7 cellular contexts compared by ENCODE assay signal in the genomic region with DNA sequence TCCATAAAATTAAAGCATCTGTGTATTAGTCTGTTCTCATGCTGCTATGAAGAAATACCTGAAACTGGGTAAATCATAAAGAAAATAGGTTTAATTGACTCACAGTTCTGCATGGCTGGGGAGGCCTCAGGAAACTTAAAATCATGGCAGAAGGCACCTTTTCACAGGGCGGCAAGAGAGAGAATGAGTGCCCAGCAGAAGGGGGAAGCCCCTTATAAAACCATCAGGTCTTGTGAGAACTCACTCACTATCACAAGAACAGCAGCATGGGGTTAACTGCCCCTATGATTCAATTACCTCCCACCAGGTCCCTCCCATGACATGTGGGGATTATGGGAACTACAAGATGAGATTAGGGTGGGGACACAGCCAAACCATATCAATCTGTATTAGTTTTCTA. TPM values are rescaled to one million over a fixed set of nuclear protein-coding genes. Genes with fewer than 3 reads are reported as not detected.
DNase-seq lines count a peak whose midpoint lies in the region; ATAC-seq and TF ChIP-seq lines count a peak whose summit lies in the region.
"Not testable (repeated sequence)": the region's sequence is repeated elsewhere in the genome, so short reads cannot be mapped to it uniquely, and the experiment has no call there.

No MANE protein-coding gene starts in this region.

- TF ChIP-seq CTCF in activated CD8-positive, alpha-beta T cell treated with anti-CD3 and anti-CD28 coated beads for 36 hours (IDR thresholded peaks at IDR 0.05), result not testable (repeated sequence)

- CTCF ChIA-PET in activated CD4-positive, alpha-beta T cell treated with anti-CD3 and anti-CD28 coated beads for 36 hours (lab: Charles Lee); activated CD8-positive, alpha-beta T cell treated with anti-CD3 and anti-CD28 coated beads for 36 hours (lab: Charles Lee): not testable (repeated sequence)

- not testable (repeated sequence) for H3K27me3 Mint-ChIP-seq in activated CD4-positive, alpha-beta T cell treated with anti-CD3 and anti-CD28 coated beads for 36 hours; activated CD4-positive, alpha-beta T cell treated with anti-CD3 and anti-CD28 coated beads, Interleukin-2, amount 10 ng/mL, durations not matched to agents 24 days and 14 days; activated CD8-positive, alpha-beta T cell treated with anti-CD3 and anti-CD28 coated beads for 36 hours; activated T-helper 17 cell treated with anti-CD3 and anti-CD28 coated beads, Interleukin-2, amount 50 U/mL, for 72 hours; activated naive CD4-positive, alpha-beta T cell treated with anti-CD3 and anti-CD28 coated beads, Interleukin-2, amount 50 U/mL, for 24 hours; activated naive CD8-positive, alpha-beta T cell treated with anti-CD3 and anti-CD28 coated beads for 36 hours

- DNase-seq in NCI-H82 (lab: John Stamatoyannopoulos, UW), result peak; percentile 55
- peak; percentile 7 for DNase-seq in activated CD4-positive, alpha-beta T cell treated with anti-CD3 and anti-CD28 coated beads for 36 hours
- peak; percentile 47 for DNase-seq in activated CD4-positive, alpha-beta T cell treated with anti-CD3 and anti-CD28 coated beads, Interleukin-2, amount 10 ng/mL, durations not matched to agents 24 days and 14 days
- DNase-seq in activated CD8-positive, alpha-beta T cell treated with anti-CD3 and anti-CD28 coated beads for 36 hours, result peak; percentile 14
- not testable (repeated sequence) for DNase-seq in activated naive CD8-positive, alpha-beta T cell treated with anti-CD3 and anti-CD28 coated beads for 36 hours

- not testable (repeated sequence) for H3K4me3 Mint-ChIP-seq in activated CD4-positive, alpha-beta T cell treated with anti-CD3 and anti-CD28 coated beads for 36 hours; activated CD4-positive, alpha-beta T cell treated with anti-CD3 and anti-CD28 coated beads, Interleukin-2, amount 10 ng/mL, durations not matched to agents 24 days and 14 days; activated CD8-positive, alpha-beta T cell treated with anti-CD3 and anti-CD28 coated beads for 36 hours; activated T-helper 17 cell treated with anti-CD3 and anti-CD28 coated beads, Interleukin-2, amount 50 U/mL, for 72 hours; activated naive CD4-positive, alpha-beta T cell treated with anti-CD3 and anti-CD28 coated beads, Interleukin-2, amount 50 U/mL, for 24 hours; activated naive CD8-positive, alpha-beta T cell treated with anti-CD3 and anti-CD28 coated beads for 36 hours

- H3K9me3 Mint-ChIP-seq in activated CD4-positive, alpha-beta T cell treated with anti-CD3 and anti-CD28 coated beads for 36 hours (ENCODE audit: low read depth); activated CD4-positive, alpha-beta T cell treated with anti-CD3 and anti-CD28 coated beads, Interleukin-2, amount 10 ng/mL, durations not matched to agents 24 days and 14 days; activated CD8-positive, alpha-beta T cell treated with anti-CD3 and anti-CD28 coated beads for 36 hours; activated T-helper 17 cell treated with anti-CD3 and anti-CD28 coated beads, Interleukin-2, amount 50 U/mL, for 72 hours; activated naive CD4-positive, alpha-beta T cell treated with anti-CD3 and anti-CD28 coated beads, Interleukin-2, amount 50 U/mL, for 24 hours; activated naive CD8-positive, alpha-beta T cell treated with anti-CD3 and anti-CD28 coated beads for 36 hours: not testable (repeated sequence)

- POLR2A ChIA-PET in activated CD4-positive, alpha-beta T cell treated with anti-CD3 and anti-CD28 coated beads for 36 hours (lab: Charles Lee); activated CD8-positive, alpha-beta T cell treated with anti-CD3 and anti-CD28 coated beads for 36 hours (lab: Charles Lee): not testable (repeated sequence)

- peak; percentile 60 for ATAC-seq in activated CD4-positive, alpha-beta T cell treated with anti-CD3 and anti-CD28 coated beads for 36 hours
- peak; percentile 39 for ATAC-seq in activated CD8-positive, alpha-beta T cell treated with anti-CD3 and anti-CD28 coated beads for 36 hours
- ATAC-seq in activated T-helper 17 cell treated with anti-CD3 and anti-CD28 coated beads, Interleukin-2, amount 50 U/mL, for 72 hours (replicated peaks), result peak; percentile 21

- intact Hi-C loops in activated CD4-positive, alpha-beta T cell treated with anti-CD3 and anti-CD28 coated beads for 36 hours (cut with DNase I, micrococcal nuclease); activated CD4-positive, alpha-beta T cell treated with anti-CD3 and anti-CD28 coated beads, Interleukin-2, amount 10 ng/mL, durations not matched to agents 24 days and 14 days (cut with micrococcal nuclease); activated CD8-positive, alpha-beta T cell treated with anti-CD3 and anti-CD28 coated beads for 36 hours (cut with micrococcal nuclease): not testable (repeated sequence)

- H3K27ac Mint-ChIP-seq in activated CD4-positive, alpha-beta T cell treated with anti-CD3 and anti-CD28 coated beads for 36 hours; activated CD4-positive, alpha-beta T cell treated with anti-CD3 and anti-CD28 coated beads, Interleukin-2, amount 10 ng/mL, durations not matched to agents 24 days and 14 days; activated CD8-positive, alpha-beta T cell treated with anti-CD3 and anti-CD28 coated beads for 36 hours; activated T-helper 17 cell treated with anti-CD3 and anti-CD28 coated beads, Interleukin-2, amount 50 U/mL, for 72 hours: not testable (repeated sequence)
- H3K27ac Mint-ChIP-seq in activated naive CD4-positive, alpha-beta T cell treated with anti-CD3 and anti-CD28 coated beads, Interleukin-2, amount 50 U/mL, for 24 hours, result peak overlapping the region; percentile 19
- H3K27ac Mint-ChIP-seq in activated naive CD8-positive, alpha-beta T cell treated with anti-CD3 and anti-CD28 coated beads for 36 hours, result peak overlapping the region; percentile 16

- peaks cover 11% of the 10 kb centered on the region for H3K4me1 Mint-ChIP-seq in activated CD4-positive, alpha-beta T cell treated with anti-CD3 and anti-CD28 coated beads for 36 hours
- peaks cover 14% of the 10 kb centered on the region for H3K4me1 Mint-ChIP-seq in activated CD4-positive, alpha-beta T cell treated with anti-CD3 and anti-CD28 coated beads, Interleukin-2, amount 10 ng/mL, durations not matched to agents 24 days and 14 days
- H3K4me1 Mint-ChIP-seq in activated CD8-positive, alpha-beta T cell treated with anti-CD3 and anti-CD28 coated beads for 36 hours (ENCODE audit: low read depth); activated T-helper 17 cell treated with anti-CD3 and anti-CD28 coated beads, Interleukin-2, amount 50 U/mL, for 72 hours; activated naive CD4-positive, alpha-beta T cell treated with anti-CD3 and anti-CD28 coated beads, Interleukin-2, amount 50 U/mL, for 24 hours: not testable (repeated sequence)
- H3K4me1 Mint-ChIP-seq in activated naive CD8-positive, alpha-beta T cell treated with anti-CD3 and anti-CD28 coated beads for 36 hours, result peaks cover 12% of the 10 kb centered on the region

- H3K36me3 Mint-ChIP-seq in activated CD4-positive, alpha-beta T cell treated with anti-CD3 and anti-CD28 coated beads for 36 hours (ENCODE audit: low read depth), result peaks cover 22% of the 10 kb centered on the region
- peaks cover 39% of the 10 kb centered on the region for H3K36me3 Mint-ChIP-seq in activated CD4-positive, alpha-beta T cell treated with anti-CD3 and anti-CD28 coated beads, Interleukin-2, amount 10 ng/mL, durations not matched to agents 24 days and 14 days (ENCODE audit: low read depth)
- H3K36me3 Mint-ChIP-seq in activated CD8-positive, alpha-beta T cell treated with anti-CD3 and anti-CD28 coated beads for 36 hours (ENCODE audit: low read depth), result peaks cover 19% of the 10 kb centered on the region
- H3K36me3 Mint-ChIP-seq in activated T-helper 17 cell treated with anti-CD3 and anti-CD28 coated beads, Interleukin-2, amount 50 U/mL, for 72 hours (ENCODE audit: low read depth), result peaks cover 19% of the 10 kb centered on the region
- H3K36me3 Mint-ChIP-seq in activated naive CD4-positive, alpha-beta T cell treated with anti-CD3 and anti-CD28 coated beads, Interleukin-2, amount 50 U/mL, for 24 hours, result peaks cover 10% of the 10 kb centered on the region
- peaks cover 35% of the 10 kb centered on the region for H3K36me3 Mint-ChIP-seq in activated naive CD8-positive, alpha-beta T cell treated with anti-CD3 and anti-CD28 coated beads for 36 hours

RNA-seq across cellular contexts. Expression of gene PGM1, which starts 6.9 kb away (rescaled TPM):
- 10 to 100 TPM; 38.8 to 43.8 TPM for total RNA-seq in activated CD4-positive, alpha-beta T cell treated with anti-CD3 and anti-CD28 coated beads for 36 hours
- total RNA-seq in activated CD4-positive, alpha-beta T cell treated with anti-CD3 and anti-CD28 coated beads, Interleukin-2, amount 10 ng/mL, durations not matched to agents 24 days and 14 days, result 47.3 and 47.9 TPM in 2 replicates
- total RNA-seq in activated CD8-positive, alpha-beta T cell treated with anti-CD3 and anti-CD28 coated beads for 36 hours, result 10 to 100 TPM; 47.4 to 48.9 TPM
- 10 to 100 TPM; 34.8 to 42.7 TPM for total RNA-seq in activated T-helper 17 cell treated with anti-CD3 and anti-CD28 coated beads, Interleukin-2, amount 50 U/mL, for 72 hours
- 10 to 100 TPM; 45.3 to 46.1 TPM for total RNA-seq in activated naive CD8-positive, alpha-beta T cell treated with anti-CD3 and anti-CD28 coated beads for 36 hours
